In the genomic region with DNA sequence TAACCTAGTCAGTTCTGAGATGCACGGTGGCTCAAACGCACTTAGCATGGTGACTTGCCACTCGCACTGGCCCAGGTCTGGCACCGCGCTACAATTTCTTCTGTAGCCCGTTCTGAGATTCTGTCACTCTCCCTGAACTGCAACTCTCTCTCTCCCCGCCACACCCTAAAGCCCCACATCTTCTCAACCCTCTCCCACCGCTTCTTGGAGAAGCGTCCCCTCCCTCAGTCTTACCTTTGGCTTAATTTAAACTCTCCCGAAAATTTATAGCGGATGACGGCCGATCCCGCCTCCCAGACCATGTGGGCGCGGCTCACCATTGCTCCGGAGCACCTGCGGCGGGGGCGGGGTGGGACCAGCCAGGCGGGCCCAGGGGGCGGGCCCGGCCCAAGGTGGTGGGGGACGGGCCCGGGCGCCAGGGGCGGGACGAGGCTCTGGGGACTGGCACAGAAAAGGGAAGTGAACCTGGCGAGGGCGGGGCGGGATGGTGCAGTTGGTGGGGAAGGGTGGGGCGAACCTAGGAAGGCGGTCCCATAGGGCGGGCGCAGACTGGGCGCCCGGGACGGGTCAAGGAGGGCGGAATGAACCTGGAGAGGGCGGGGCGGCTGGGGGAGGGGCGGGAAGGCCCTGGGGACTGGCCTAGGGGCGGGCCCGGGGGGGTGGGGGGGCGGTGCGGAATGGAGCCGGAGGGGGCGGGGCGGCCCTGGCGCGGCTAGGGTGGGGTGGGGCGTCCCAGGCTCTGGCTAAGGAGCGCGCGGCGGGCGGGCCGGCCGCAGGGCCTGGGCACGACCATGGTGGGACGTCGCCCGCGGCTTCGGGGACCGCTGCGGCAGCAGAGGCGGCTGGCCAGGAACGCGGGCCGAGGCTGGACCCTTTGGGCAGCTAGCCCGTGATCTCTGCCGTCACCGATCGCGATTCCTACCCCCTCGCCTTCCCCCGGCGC, we compare ENCODE assay signal across 8 cellular contexts. TPM values are rescaled to one million over a fixed set of nuclear protein-coding genes. Genes with fewer than 3 reads are reported as not detected.
DNase-seq lines count a peak whose midpoint lies in the region; ATAC-seq, FAIRE-seq and TF ChIP-seq lines count a peak whose summit lies in the region.

A gene (plus strand): TSS at position 730 of the 943 bp plus-strand sequence. CDS start 305 bp downstream, outside the sequence.

- TF ChIP-seq CTCF in endothelial cell of umbilical vein (IDR thresholded peaks at IDR 0.05; ENCODE audit: extremely low read depth in 1 of 2, insufficient read depth in 1 of 2, low read depth in 1 of 2, low read length in 2 of 2) = no peak

- H3K4me3 Mint-ChIP-seq in CD4-positive, alpha-beta memory T cell = peak within 1 kb of the TSS; percentile 78 to 93 (median 84)
- peak within 1 kb of the TSS; percentile 69 for H3K4me3 Mint-ChIP-seq in activated CD8-positive, alpha-beta memory T cell treated with anti-CD3 and anti-CD28 coated beads, Interleukin-2, amount 10 ng/mL, durations not matched to agents 7 days and 5 days

- H3K36me3 Mint-ChIP-seq in CD4-positive, alpha-beta memory T cell = peaks cover 0 to 2% of the 10 kb centered on the region in 2 donors
- peaks cover 1% of the 10 kb centered on the region for H3K36me3 Mint-ChIP-seq in activated CD8-positive, alpha-beta memory T cell treated with anti-CD3 and anti-CD28 coated beads, Interleukin-2, amount 10 ng/mL, durations not matched to agents 7 days and 5 days

- H3K79me2 ChIP-seq in endothelial cell of umbilical vein (ENCODE audit: control insufficient read depth, insufficient read depth, low read length) = no peaks in the 10 kb centered on the region

- DNase-seq in CD4-positive, alpha-beta memory T cell = peak; percentile 84 to 90 (median 85)
- DNase-seq in HT-29 (ENCODE audit: low spot score) = peak; percentile 97
- peak; percentile 92 for DNase-seq in NOMO-1 treated with DMSO at 0.1 percent for 48 hours (lab: John Stamatoyannopoulos, UW; ENCODE audit: unreplicated experiment)
- DNase-seq in activated CD8-positive, alpha-beta memory T cell treated with anti-CD3 and anti-CD28 coated beads, Interleukin-2, amount 10 ng/mL, durations not matched to agents 7 days and 5 days = peak; percentile 94
- peak; percentile 17 for DNase-seq in endothelial cell of umbilical vein (ENCODE audit: low read depth, low spot score)
- DNase-seq in stimulated activated CD8-positive, alpha-beta memory T cell treated with anti-CD3 and anti-CD28 coated beads, Interleukin-7, amount 100 ng/mL, for 24 hours (ENCODE audit: low read depth) = peak; percentile 68

- intact Hi-C loops in CD4-positive, alpha-beta memory T cell (cut with micrococcal nuclease) = loop anchor here (1.0 kb wide), 1 partner anchor 32 kb away; a partner anchor contains a TSS
- intact Hi-C loops in endothelial cell of umbilical vein (cut with micrococcal nuclease) = no loop called here

- peak within 1 kb of the TSS; percentile 37 to 86 (median 78) for H3K27ac Mint-ChIP-seq in CD4-positive, alpha-beta memory T cell
- H3K27ac Mint-ChIP-seq in activated CD8-positive, alpha-beta memory T cell treated with anti-CD3 and anti-CD28 coated beads, Interleukin-2, amount 10 ng/mL, durations not matched to agents 7 days and 5 days = no peak within 1 kb of the TSS

- peak within 1 kb of the TSS; percentile 31 for H3K27ac ChIP-seq in CD4-positive, alpha-beta memory T cell (ENCODE audit: low read depth, low read length)
- H3K27ac ChIP-seq in endothelial cell of umbilical vein (ENCODE audit: insufficient read depth, low read depth, low read length) (no peak within 1 kb of the TSS), muscle layer of duodenum (ENCODE audit: low read length) (no peak within 1 kb of the TSS)

- H3K36me3 ChIP-seq in CD4-positive, alpha-beta memory T cell (ENCODE audit: insufficient read depth, low read length) = no peaks in the 10 kb centered on the region
- H3K36me3 ChIP-seq in endothelial cell of umbilical vein (ENCODE audit: control insufficient read depth in 2 of 2, extremely low read depth in 1 of 2, insufficient read depth in 2 of 2, low read length in 2 of 2) (no peaks in the 10 kb centered on the region), muscle layer of duodenum (ENCODE audit: control insufficient read depth in 1 of 2, insufficient read depth in 2 of 2, low read length in 2 of 2) (no peaks in the 10 kb centered on the region)

- H3K27me3 Mint-ChIP-seq in CD4-positive, alpha-beta memory T cell = peaks cover 0 to under 1% of the 10 kb centered on the region in 2 donors
- H3K27me3 Mint-ChIP-seq in activated CD8-positive, alpha-beta memory T cell treated with anti-CD3 and anti-CD28 coated beads, Interleukin-2, amount 10 ng/mL, durations not matched to agents 7 days and 5 days = peaks cover 22% of the 10 kb centered on the region

- no peaks in the 10 kb centered on the region for H4K20me1 ChIP-seq in endothelial cell of umbilical vein (replicated peaks; ENCODE audit: control insufficient read depth, extremely low read depth, insufficient read depth, low read length)

- H3K9me3 Mint-ChIP-seq in CD4-positive, alpha-beta memory T cell = no peaks in the 10 kb centered on the region
- H3K9me3 Mint-ChIP-seq in activated CD8-positive, alpha-beta memory T cell treated with anti-CD3 and anti-CD28 coated beads, Interleukin-2, amount 10 ng/mL, durations not matched to agents 7 days and 5 days (ENCODE audit: low read depth) = no peaks in the 10 kb centered on the region

- H3K4me2 ChIP-seq in endothelial cell of umbilical vein (ENCODE audit: insufficient read depth, low read length) = peak within 1 kb of the TSS; percentile 26

- CTCF ChIA-PET in CD4-positive, alpha-beta memory T cell (lab: Charles Lee; ENCODE audit: partially characterized antibody) = interaction anchor here (1.1 kb wide), 1 partner anchor 26 kb away, joined by 3 read pairs; no protein-coding TSS in a partner anchor
- CTCF ChIA-PET in activated CD8-positive, alpha-beta memory T cell treated with anti-CD3 and anti-CD28 coated beads, Interleukin-2, amount 10 ng/mL, durations not matched to agents 7 days and 5 days (lab: Charles Lee) = interaction anchor here (0.8 to 1.9 kb wide), 2 partner anchors 22 to 37 kb away, joined by 4 to 8 read pairs; no protein-coding TSS in a partner anchor
- CTCF ChIA-PET in endothelial cell of umbilical vein (lab: Charles Lee) = no interaction called here

- TF ChIP-seq POLR2A in endothelial cell of umbilical vein (IDR thresholded peaks at IDR 0.05; ENCODE audit: low read depth, low read length) = no peak

- H3K9ac ChIP-seq in endothelial cell of umbilical vein (replicated peaks; ENCODE audit: extremely low read depth, insufficient read depth, low read length) = peak within 1 kb of the TSS; percentile 42

- POLR2A ChIA-PET in CD4-positive, alpha-beta memory T cell (lab: Charles Lee; ENCODE audit: partially characterized antibody) = interaction anchor here (0.8 to 2.5 kb wide), 6 partner anchors 9 to 76 kb away, joined by 3 to 19 read pairs (median 3); a partner anchor contains a TSS
- POLR2A ChIA-PET in endothelial cell of umbilical vein (lab: Charles Lee) = no interaction called here

- no TSS peak for BruUV-seq in endothelial cell of umbilical vein (replicated peaks; lab: Mats Ljungman, UMichigan)

- H3K9me3 ChIP-seq in CD4-positive, alpha-beta memory T cell (ENCODE audit: control insufficient read depth in 1 of 2, low read length in 2 of 2) = no peaks in the 10 kb centered on the region
- no peaks in the 10 kb centered on the region for H3K9me3 ChIP-seq in endothelial cell of umbilical vein (replicated peaks; ENCODE audit: control insufficient read depth, insufficient read depth, low read length)
- no peaks in the 10 kb centered on the region for H3K9me3 ChIP-seq in muscle layer of duodenum (ENCODE audit: control insufficient read depth in 1 of 2, low read length in 2 of 2)

- no peak for FAIRE-seq in endothelial cell of umbilical vein (lab: Jason Lieb, UNC)

- peak within 1 kb of the TSS; percentile 85 for H2AFZ ChIP-seq in endothelial cell of umbilical vein (ENCODE audit: low read depth, low read length)

- H3K27me3 ChIP-seq in CD4-positive, alpha-beta memory T cell (ENCODE audit: insufficient read depth, low read length) = no peaks in the 10 kb centered on the region
- H3K27me3 ChIP-seq in endothelial cell of umbilical vein (ENCODE audit: control insufficient read depth in 2 of 2, insufficient read depth in 2 of 2, low read length in 2 of 2) = peaks cover 0 to 1% of the 10 kb centered on the region in 2 experiments
- H3K27me3 ChIP-seq in muscle layer of duodenum (ENCODE audit: low read depth, low read length) = peaks cover 10% of the 10 kb centered on the region

- H3K4me1 Mint-ChIP-seq in CD4-positive, alpha-beta memory T cell = peaks cover 9 to 20% (median 13%) of the 10 kb centered on the region in 4 donors
- H3K4me1 Mint-ChIP-seq in activated CD8-positive, alpha-beta memory T cell treated with anti-CD3 and anti-CD28 coated beads, Interleukin-2, amount 10 ng/mL, durations not matched to agents 7 days and 5 days = peaks cover 8% of the 10 kb centered on the region

- ATAC-seq in GM21367 (IDR thresholded peaks at IDR 0.05; ENCODE audit: unreplicated experiment) = peak; percentile 92
- ATAC-seq in activated CD8-positive, alpha-beta memory T cell treated with anti-CD3 and anti-CD28 coated beads, Interleukin-2, amount 10 ng/mL, durations not matched to agents 7 days and 5 days = peak; percentile 94

- H3K9me1 ChIP-seq in endothelial cell of umbilical vein (replicated peaks; ENCODE audit: control insufficient read depth, extremely low read depth, insufficient read depth, low read length) = no peaks in the 10 kb centered on the region

- peaks cover 9% of the 10 kb centered on the region for H3K4me1 ChIP-seq in CD4-positive, alpha-beta memory T cell (ENCODE audit: insufficient read depth, low read length)
- H3K4me1 ChIP-seq in endothelial cell of umbilical vein (ENCODE audit: control insufficient read depth, extremely low read depth, insufficient read depth, low read length) = peaks cover 5% of the 10 kb centered on the region
- H3K4me1 ChIP-seq in muscle layer of duodenum (ENCODE audit: control insufficient read depth in 1 of 2, insufficient read depth in 2 of 2, low read length in 2 of 2) = peaks cover 0 to 12% of the 10 kb centered on the region in 2 donors

- dilution Hi-C loops in endothelial cell of umbilical vein (cut with MboI; ENCODE audit: extremely low pct_ligation_motif_present, low sequenced_read_pairs) = no loop called here

- H3K4me3 ChIP-seq in CD4-positive, alpha-beta memory T cell (ENCODE audit: low read length in 2 of 2) = peak within 1 kb of the TSS; percentile 11 to 60
- H3K4me3 ChIP-seq in endothelial cell of umbilical vein (replicated peaks in 1 of 3; ENCODE audit: insufficient read depth in 1 of 3, low read depth in 1 of 3, low read length in 3 of 3) (peak within 1 kb of the TSS; percentile 21 to 58 (median 32)), muscle layer of duodenum (ENCODE audit: low read depth in 1 of 2, low read length in 2 of 2) (peak within 1 kb of the TSS; percentile 55 to 73)

RNA-seq across cellular contexts. Expression of the gene that starts here (rescaled TPM):
- total RNA-seq in CD4-positive, alpha-beta memory T cell = 1 to 10 TPM; 2.8 to 3.0 TPM
- under 1 TPM in 1 of 2 donors, not detected in 1; 0.69 TPM for polyA plus RNA-seq in CD4-positive, alpha-beta memory T cell
- 10.1 and 10.8 TPM in 2 replicates for total RNA-seq in HT-29 (2014; rRNA removed; shearing (Covaris generic))
- 1 to 10 TPM; 1.9 to 2.2 TPM for total RNA-seq in activated CD8-positive, alpha-beta memory T cell treated with anti-CD3 and anti-CD28 coated beads, Interleukin-2, amount 10 ng/mL, durations not matched to agents 7 days and 5 days
- 0.74 and 0.95 TPM in 2 replicates for total RNA-seq in endothelial cell of umbilical vein
- polyA plus RNA-seq in endothelial cell of umbilical vein = 0.48 and 0.65 TPM in 2 replicates
- 0.39 and 0.42 TPM in 2 replicates for polyA plus RNA-seq in endothelial cell of umbilical vein (2011; cell fraction: cytosol; rRNA removed)
- 1.6 and 1.7 TPM in 2 replicates for polyA plus RNA-seq in endothelial cell of umbilical vein (2011; cell fraction: nucleus; rRNA removed)
- polyA plus RNA-seq in endothelial cell of umbilical vein (2012) = 0.39 and 0.42 TPM in 2 replicates
- 0.68 and 1.2 TPM in 2 replicates for polyA minus RNA-seq in endothelial cell of umbilical vein
- 17.5 TPM for polyA minus RNA-seq in endothelial cell of umbilical vein (2011; cell fraction: cytosol; rRNA and poly(A)+ RNA removed)
- 0.87 and 1.6 TPM in 2 replicates for polyA minus RNA-seq in endothelial cell of umbilical vein (2011; cell fraction: nucleus; rRNA and poly(A)+ RNA removed)

Comparison
In these comparisons a context has a peak if more than half of its experiments do, and no peak if none do; other contexts are left out.
1. DNase-seq: peak in every context shown above with its lines; median percentile 97 in HT-29; 94 in activated CD8-positive, alpha-beta memory T cell treated with anti-CD3 and anti-CD28 coated beads, Interleukin-2, amount 10 ng/mL, durations not matched to agents 7 days and 5 days; 92 in NOMO-1 treated with DMSO at 0.1 percent for 48 hours; 85 in CD4-positive, alpha-beta memory T cell; 68 in stimulated activated CD8-positive, alpha-beta memory T cell treated with anti-CD3 and anti-CD28 coated beads, Interleukin-7, amount 100 ng/mL, for 24 hours; 17 in endothelial cell of umbilical vein.